Comparison of ENCODE assay signal across 18 cellular contexts in genomic region chr11:61760946-61761345, GRCh38. TPM values are rescaled to one million over a fixed set of nuclear protein-coding genes. Genes with fewer than 3 reads are reported as not detected.
DNase-seq lines count a peak whose midpoint lies in the region; TF ChIP-seq lines count a peak whose summit lies in the region.
"Had no signal": no experiment of that assay in that cellular context is flagged by ENCODE, and none has a peak within 500 bp of the region (broad histone marks: within the 10 kb centered on the region; RNA-seq: fewer than 3 reads in every experiment).

No MANE protein-coding gene starts in this region.

- intact Hi-C loops in head of caudate nucleus (cut with DNase I) (no loop called here), Calu3 (cut with micrococcal nuclease; ENCODE audit: unreplicated experiment) (no loop called here)
- intact Hi-C loops in activated CD4-positive, alpha-beta memory T cell treated with anti-CD3 and anti-CD28 coated beads for 36 hours (cut with micrococcal nuclease), result no loop called here

- TF ChIP-seq CTCF in Calu3 (IDR thresholded peaks at IDR 0.05; ENCODE audit: unreplicated experiment), result no peak

- POLR2A ChIA-PET in activated CD4-positive, alpha-beta memory T cell treated with anti-CD3 and anti-CD28 coated beads for 36 hours (lab: Charles Lee), result no interaction called here
- POLR2A ChIA-PET in activated CD4-positive, alpha-beta memory T cell treated with anti-CD3 and anti-CD28 coated beads, Interleukin-2, amount 10 ng/mL, durations not matched to agents 7 days and 5 days (lab: Charles Lee), result no interaction called here

- no TSS peak for BruUV-seq in Calu3 (replicated peaks; lab: Mats Ljungman, UMichigan)

- H3K36me3 Mint-ChIP-seq in Calu3 (ENCODE audit: insufficient read depth, unreplicated experiment), result peaks cover 23% of the 10 kb centered on the region
- H3K36me3 Mint-ChIP-seq in activated CD4-positive, alpha-beta memory T cell treated with anti-CD3 and anti-CD28 coated beads for 36 hours, result no peaks in the 10 kb centered on the region
- no peaks in the 10 kb centered on the region for H3K36me3 Mint-ChIP-seq in activated CD4-positive, alpha-beta memory T cell treated with anti-CD3 and anti-CD28 coated beads, Interleukin-2, amount 10 ng/mL, durations not matched to agents 7 days and 5 days (ENCODE audit: low read depth)
- H3K36me3 Mint-ChIP-seq: CD4-positive, CD25-positive, alpha-beta regulatory T cell had no signal

- H3K27me3 Mint-ChIP-seq in Calu3 (ENCODE audit: unreplicated experiment), result no peaks in the 10 kb centered on the region
- peaks cover 1% of the 10 kb centered on the region for H3K27me3 Mint-ChIP-seq in activated CD4-positive, alpha-beta memory T cell treated with anti-CD3 and anti-CD28 coated beads for 36 hours
- H3K27me3 Mint-ChIP-seq in activated CD4-positive, alpha-beta memory T cell treated with anti-CD3 and anti-CD28 coated beads, Interleukin-2, amount 10 ng/mL, durations not matched to agents 7 days and 5 days, result no peaks in the 10 kb centered on the region
- H3K27me3 Mint-ChIP-seq: CD4-positive, CD25-positive, alpha-beta regulatory T cell had no signal

- H3K4me3 Mint-ChIP-seq in Calu3 (ENCODE audit: low read depth, unreplicated experiment), result no peak overlapping the region
- H3K4me3 Mint-ChIP-seq in activated CD4-positive, alpha-beta memory T cell treated with anti-CD3 and anti-CD28 coated beads for 36 hours, result no peak overlapping the region
- H3K4me3 Mint-ChIP-seq in activated CD4-positive, alpha-beta memory T cell treated with anti-CD3 and anti-CD28 coated beads, Interleukin-2, amount 10 ng/mL, durations not matched to agents 7 days and 5 days, result no peak overlapping the region
- H3K4me3 Mint-ChIP-seq: CD4-positive, CD25-positive, alpha-beta regulatory T cell had no signal

- DNase-seq in head of caudate nucleus (peak; percentile 80 to 98 (median 92)), middle frontal gyrus (ENCODE audit: extremely low spot score, low spot score) (peak; percentile 74), superior temporal gyrus (ENCODE audit: extremely low spot score) (peak; percentile 92), germinal center (ENCODE audit: low spot score) (no peak), Calu3 (no peak)
- DNase-seq in activated CD4-positive, alpha-beta memory T cell treated with anti-CD3 and anti-CD28 coated beads for 36 hours, result no peak
- DNase-seq in activated CD4-positive, alpha-beta memory T cell treated with anti-CD3 and anti-CD28 coated beads, Interleukin-2, amount 10 ng/mL, durations not matched to agents 7 days and 5 days, result no peak
- DNase-seq: ACHN; AML-193; CD4-positive, CD25-positive, alpha-beta regulatory T cell; H7; NCI-H1105 treated with DMSO at 0.1 percent for 48 hours; NCI-H1930; NCI-H69; NK-92 treated with Interleukin-12 subunit alpha and Interleukin-12 subunit beta, amount 100 ng/mL, for 24 hours had no signal

- H3K4me1 Mint-ChIP-seq in Calu3 (ENCODE audit: low read depth, unreplicated experiment), result peaks cover 53% of the 10 kb centered on the region
- H3K4me1 Mint-ChIP-seq in activated CD4-positive, alpha-beta memory T cell treated with anti-CD3 and anti-CD28 coated beads for 36 hours (ENCODE audit: low read depth), result peaks cover 9% of the 10 kb centered on the region
- H3K4me1 Mint-ChIP-seq in activated CD4-positive, alpha-beta memory T cell treated with anti-CD3 and anti-CD28 coated beads, Interleukin-2, amount 10 ng/mL, durations not matched to agents 7 days and 5 days, result peaks cover 15% of the 10 kb centered on the region

- peak overlapping the region; percentile 95 for H3K27ac ChIP-seq in angular gyrus (ENCODE audit: low read depth, low read length)
- H3K27ac ChIP-seq: HL-60, RWPE1 had no signal

- H3K27ac Mint-ChIP-seq in Calu3 (ENCODE audit: unreplicated experiment), result no peak overlapping the region
- no peak overlapping the region for H3K27ac Mint-ChIP-seq in activated CD4-positive, alpha-beta memory T cell treated with anti-CD3 and anti-CD28 coated beads for 36 hours
- H3K27ac Mint-ChIP-seq in activated CD4-positive, alpha-beta memory T cell treated with anti-CD3 and anti-CD28 coated beads, Interleukin-2, amount 10 ng/mL, durations not matched to agents 7 days and 5 days, result no peak overlapping the region
- H3K27ac Mint-ChIP-seq: CD4-positive, CD25-positive, alpha-beta regulatory T cell had no signal

- CTCF ChIA-PET in Calu3 (lab: Charles Lee), result interaction anchor here (0.8 kb wide), 1 partner anchor 223 kb away, joined by 4 read pairs; no protein-coding TSS in a partner anchor
- CTCF ChIA-PET in activated CD4-positive, alpha-beta memory T cell treated with anti-CD3 and anti-CD28 coated beads for 36 hours (lab: Charles Lee), result interaction anchor here (0.6 to 1.6 kb wide), 2 partner anchors 13 to 586 kb away, joined by 4 read pairs; no protein-coding TSS in a partner anchor
- CTCF ChIA-PET in activated CD4-positive, alpha-beta memory T cell treated with anti-CD3 and anti-CD28 coated beads, Interleukin-2, amount 10 ng/mL, durations not matched to agents 7 days and 5 days (lab: Charles Lee), result no interaction called here

- H3K9me3 Mint-ChIP-seq in Calu3 (ENCODE audit: low read depth, unreplicated experiment), result no peaks in the 10 kb centered on the region
- H3K9me3 Mint-ChIP-seq in activated CD4-positive, alpha-beta memory T cell treated with anti-CD3 and anti-CD28 coated beads for 36 hours, result no peaks in the 10 kb centered on the region
- no peaks in the 10 kb centered on the region for H3K9me3 Mint-ChIP-seq in activated CD4-positive, alpha-beta memory T cell treated with anti-CD3 and anti-CD28 coated beads, Interleukin-2, amount 10 ng/mL, durations not matched to agents 7 days and 5 days
- H3K9me3 Mint-ChIP-seq: CD4-positive, CD25-positive, alpha-beta regulatory T cell had no signal

RNA-seq across cellular contexts. Expression of gene MYRF, which starts 8.5 kb away (rescaled TPM):
- 91.4 and 139 TPM in 2 replicates for total RNA-seq in Calu3 (2022)
- 1 to 10 TPM; 1.2 to 1.4 TPM for total RNA-seq in activated CD4-positive, alpha-beta memory T cell treated with anti-CD3 and anti-CD28 coated beads for 36 hours
- 1 to 10 TPM; 4.6 to 4.9 TPM for total RNA-seq in activated CD4-positive, alpha-beta memory T cell treated with anti-CD3 and anti-CD28 coated beads, Interleukin-2, amount 10 ng/mL, durations not matched to agents 7 days and 5 days

RNA-seq across cellular contexts. Expression of gene TMEM258, which starts 31.5 kb away (rescaled TPM):
- total RNA-seq in Calu3 (2022), result 140 and 146 TPM in 2 replicates
- total RNA-seq in activated CD4-positive, alpha-beta memory T cell treated with anti-CD3 and anti-CD28 coated beads for 36 hours, result 100 to 1,000 TPM; 191 to 192 TPM
- 100 to 1,000 TPM; 192 to 196 TPM for total RNA-seq in activated CD4-positive, alpha-beta memory T cell treated with anti-CD3 and anti-CD28 coated beads, Interleukin-2, amount 10 ng/mL, durations not matched to agents 7 days and 5 days

RNA-seq across cellular contexts. Expression of gene FEN1, which starts 31.8 kb away (rescaled TPM):
- total RNA-seq in Calu3 (2022), result 72.4 TPM in 2 replicates
- total RNA-seq in activated CD4-positive, alpha-beta memory T cell treated with anti-CD3 and anti-CD28 coated beads for 36 hours, result 100 to 1,000 TPM; 108 to 111 TPM
- 100 to 1,000 TPM; 104 to 105 TPM for total RNA-seq in activated CD4-positive, alpha-beta memory T cell treated with anti-CD3 and anti-CD28 coated beads, Interleukin-2, amount 10 ng/mL, durations not matched to agents 7 days and 5 days

RNA-seq across cellular contexts. Expression of gene FADS1, which starts 55.9 kb away (rescaled TPM):
- 55.6 and 74.1 TPM in 2 replicates for total RNA-seq in Calu3 (2022)
- total RNA-seq in activated CD4-positive, alpha-beta memory T cell treated with anti-CD3 and anti-CD28 coated beads for 36 hours, result 10 to 100 TPM; 24.9 to 26.5 TPM
- 10 to 100 TPM; 63.6 to 68.2 TPM for total RNA-seq in activated CD4-positive, alpha-beta memory T cell treated with anti-CD3 and anti-CD28 coated beads, Interleukin-2, amount 10 ng/mL, durations not matched to agents 7 days and 5 days

Comparison
In these comparisons a context has a peak if more than half of its experiments do, and no peak if none do; other contexts are left out.
1. DNase-seq: peak in head of caudate nucleus (42 of 42), middle frontal gyrus (single experiment) and superior temporal gyrus (single experiment); none in germinal center (single experiment), Calu3 (single experiment), activated CD4-positive, alpha-beta memory T cell treated with anti-CD3 and anti-CD28 coated beads for 36 hours (single experiment) and activated CD4-positive, alpha-beta memory T cell treated with anti-CD3 and anti-CD28 coated beads, Interleukin-2, amount 10 ng/mL, durations not matched to agents 7 days and 5 days (single experiment).
2. RNA of gene MYRF, which starts 8.5 kb away (total RNA-seq): 91.4 to 139 TPM in Calu3; 4.6 to 4.9 TPM in activated CD4-positive, alpha-beta memory T cell treated with anti-CD3 and anti-CD28 coated beads, Interleukin-2, amount 10 ng/mL, durations not matched to agents 7 days and 5 days and 1.2 to 1.4 TPM in activated CD4-positive, alpha-beta memory T cell treated with anti-CD3 and anti-CD28 coated beads for 36 hours; every median in the first group is over 10 times any median in the second.